In genomic region chr4:112706840-112707207, GRCh38 we compare ENCODE assay signal across 8 cellular contexts.
DNase-seq lines count a peak whose midpoint lies in the region; ATAC-seq and TF ChIP-seq lines count a peak whose summit lies in the region.

No MANE protein-coding gene starts in this region.

- TF ChIP-seq CTCF in CD14-positive monocyte (IDR thresholded peaks at IDR 0.05) (no peak), HFFc6 (IDR thresholded peaks at IDR 0.05) (no peak), mesothelial cell of epicardium (IDR thresholded peaks at IDR 0.05; ENCODE audit: unreplicated experiment) (no peak)

- DNase-seq in CD14-positive monocyte (ENCODE audit: low spot score) (no peak), HFFc6 (no peak), mesothelial cell of epicardium (ENCODE audit: low spot score in 2 of 2, unreplicated experiment in 2 of 2) (no peak), 8988T (no peak)
- no peak for DNase-seq in activated naive CD8-positive, alpha-beta T cell treated with anti-CD3 and anti-CD28 coated beads, Interleukin-2, amount 10 ng/mL, durations not matched to agents 7 days and 5 days
- no peak for DNase-seq in activated CD4-positive, CD25-positive, alpha-beta regulatory T cell treated with anti-CD3 and anti-CD28 coated beads, Interleukin-2, amount 50 U/mL, for 72 hours

- H3K27ac Mint-ChIP-seq in CD14-positive monocyte (no peak overlapping the region), HFFc6 (no peak overlapping the region), mesothelial cell of epicardium (no peak overlapping the region)
- H3K27ac Mint-ChIP-seq in activated naive CD8-positive, alpha-beta T cell treated with anti-CD3 and anti-CD28 coated beads, Interleukin-2, amount 10 ng/mL, durations not matched to agents 7 days and 5 days: no peak overlapping the region

- H3K9me3 Mint-ChIP-seq in CD14-positive monocyte: peaks cover 0 to 17% (median 10%) of the 10 kb centered on the region in 7 donors
- no peaks in the 10 kb centered on the region for H3K9me3 Mint-ChIP-seq in HFFc6
- no peaks in the 10 kb centered on the region for H3K9me3 Mint-ChIP-seq in activated naive CD8-positive, alpha-beta T cell treated with anti-CD3 and anti-CD28 coated beads, Interleukin-2, amount 10 ng/mL, durations not matched to agents 7 days and 5 days
- no peaks in the 10 kb centered on the region for H3K9me3 Mint-ChIP-seq in mesothelial cell of epicardium

- POLR2A ChIA-PET in activated naive CD8-positive, alpha-beta T cell treated with anti-CD3 and anti-CD28 coated beads, Interleukin-2, amount 10 ng/mL, durations not matched to agents 7 days and 5 days (lab: Charles Lee): no interaction called here

- ATAC-seq in activated naive CD8-positive, alpha-beta T cell treated with anti-CD3 and anti-CD28 coated beads, Interleukin-2, amount 10 ng/mL, durations not matched to agents 7 days and 5 days (ENCODE audit: low read depth): no peak
- ATAC-seq in HG02884 (IDR thresholded peaks at IDR 0.05; ENCODE audit: unreplicated experiment) (no peak), GM21390 (IDR thresholded peaks at IDR 0.05; ENCODE audit: unreplicated experiment) (no peak)

- H3K4me3 Mint-ChIP-seq in CD14-positive monocyte (peak overlapping the region; percentile 73 to 90), HFFc6 (peak overlapping the region; percentile 83), mesothelial cell of epicardium (peak overlapping the region; percentile 84)
- peak overlapping the region; percentile 90 for H3K4me3 Mint-ChIP-seq in activated naive CD8-positive, alpha-beta T cell treated with anti-CD3 and anti-CD28 coated beads, Interleukin-2, amount 10 ng/mL, durations not matched to agents 7 days and 5 days

- intact Hi-C loops in CD14-positive monocyte (cut with micrococcal nuclease): no loop called here

- peaks cover 3 to 10% of the 10 kb centered on the region in 2 donors for H3K36me3 Mint-ChIP-seq in CD14-positive monocyte
- no peaks in the 10 kb centered on the region; the same call in 1 of the 2 replicates for H3K36me3 Mint-ChIP-seq in HFFc6 (ENCODE audit: low read depth)
- no peaks in the 10 kb centered on the region for H3K36me3 Mint-ChIP-seq in activated naive CD8-positive, alpha-beta T cell treated with anti-CD3 and anti-CD28 coated beads, Interleukin-2, amount 10 ng/mL, durations not matched to agents 7 days and 5 days
- H3K36me3 Mint-ChIP-seq in mesothelial cell of epicardium: no peaks in the 10 kb centered on the region

- H3K27me3 Mint-ChIP-seq in CD14-positive monocyte (ENCODE audit: low read depth in 3 of 3) (peaks cover 43 to 61% (median 56%) of the 10 kb centered on the region in 3 donors), HFFc6 (ENCODE audit: insufficient read depth) (peaks cover 29% of the 10 kb centered on the region), mesothelial cell of epicardium (ENCODE audit: low read depth) (peaks cover 62% of the 10 kb centered on the region)
- H3K27me3 Mint-ChIP-seq in activated naive CD8-positive, alpha-beta T cell treated with anti-CD3 and anti-CD28 coated beads, Interleukin-2, amount 10 ng/mL, durations not matched to agents 7 days and 5 days: peaks cover 53% of the 10 kb centered on the region

- H3K4me1 Mint-ChIP-seq in CD14-positive monocyte (peaks cover 14% of the 10 kb centered on the region), HFFc6 (ENCODE audit: low read depth) (peaks cover 7% of the 10 kb centered on the region), mesothelial cell of epicardium (peaks cover 18% of the 10 kb centered on the region)
- peaks cover 20% of the 10 kb centered on the region for H3K4me1 Mint-ChIP-seq in activated naive CD8-positive, alpha-beta T cell treated with anti-CD3 and anti-CD28 coated beads, Interleukin-2, amount 10 ng/mL, durations not matched to agents 7 days and 5 days
